8 cellular contexts compared by ENCODE assay signal in genomic region chr22:27879923-27880322, GRCh38. TPM values are rescaled to one million over a fixed set of nuclear protein-coding genes. Genes with fewer than 3 reads are reported as not detected.
DNase-seq lines count a peak whose midpoint lies in the region; ATAC-seq, FAIRE-seq and TF ChIP-seq lines count a peak whose summit lies in the region.

No MANE protein-coding gene starts in this region.

- H3K36me3 ChIP-seq in suprapubic skin: peaks cover 12% of the 10 kb centered on the region

- H3K27me3 ChIP-seq in right cardiac atrium (ENCODE audit: control insufficient read depth, insufficient read depth) (no peaks in the 10 kb centered on the region), suprapubic skin (no peaks in the 10 kb centered on the region)

- H3K9me3 Mint-ChIP-seq in activated B cell treated with CpG ODN at 0.5 μM for 24 hours: no peaks in the 10 kb centered on the region
- no peaks in the 10 kb centered on the region for H3K9me3 Mint-ChIP-seq in stimulated activated naive B cell treated with anti-CD40 and anti-IgM and Interleukin-4, amounts not matched to agents 10 μg/mL and 1 μg/mL and 100 μg/mL, for 72 hours

- H3K4me3 ChIP-seq in right cardiac atrium (ENCODE audit: low read length): no peak overlapping the region
- no peak overlapping the region for H3K4me3 ChIP-seq in suprapubic skin

- CTCF ChIA-PET in activated B cell treated with CpG ODN at 0.5 μM for 24 hours (lab: Charles Lee): interaction anchor here (0.8 to 9.5 kb wide), 4 partner anchors 125 to 284 kb away, joined by 3 to 117 read pairs (median 8); no protein-coding TSS in a partner anchor

- 99% methylated on average over 1 of the region's 1 CpG for WGBS in right cardiac atrium
- 100% methylated on average over 1 of the region's 1 CpG for WGBS in suprapubic skin

- no peak overlapping the region for H3K27ac ChIP-seq in right cardiac atrium (ENCODE audit: low read length)
- H3K27ac ChIP-seq in suprapubic skin: no peak overlapping the region

- no peak for ATAC-seq in activated B cell treated with CpG ODN at 0.5 μM for 24 hours (ENCODE audit: low read depth)
- peak; percentile 46 to 57 for ATAC-seq in right cardiac atrium
- ATAC-seq in stimulated activated naive B cell treated with anti-CD40 and anti-IgM and Interleukin-4, amounts not matched to agents 10 μg/mL and 1 μg/mL and 100 μg/mL, for 72 hours (replicated peaks): peak; percentile 77 to 81
- no peak for ATAC-seq in HG02623 (IDR thresholded peaks at IDR 0.05; ENCODE audit: unreplicated experiment)
- no peak for ATAC-seq in GM18511 (IDR thresholded peaks at IDR 0.05; ENCODE audit: unreplicated experiment)

- H3K27me3 Mint-ChIP-seq in activated B cell treated with CpG ODN at 0.5 μM for 24 hours: no peaks in the 10 kb centered on the region
- no peaks in the 10 kb centered on the region for H3K27me3 Mint-ChIP-seq in stimulated activated naive B cell treated with anti-CD40 and anti-IgM and Interleukin-4, amounts not matched to agents 10 μg/mL and 1 μg/mL and 100 μg/mL, for 72 hours

- H3K4me3 Mint-ChIP-seq in activated B cell treated with CpG ODN at 0.5 μM for 24 hours: no peak overlapping the region
- no peak overlapping the region for H3K4me3 Mint-ChIP-seq in stimulated activated naive B cell treated with anti-CD40 and anti-IgM and Interleukin-4, amounts not matched to agents 10 μg/mL and 1 μg/mL and 100 μg/mL, for 72 hours

- FAIRE-seq in HTR-8/SVneo (lab: Jason Lieb, UNC): no peak

- POLR2A ChIA-PET in activated B cell treated with CpG ODN at 0.5 μM for 24 hours (lab: Charles Lee): no interaction called here

- no peak overlapping the region for H3K27ac Mint-ChIP-seq in activated B cell treated with CpG ODN at 0.5 μM for 24 hours
- H3K27ac Mint-ChIP-seq in stimulated activated naive B cell treated with anti-CD40 and anti-IgM and Interleukin-4, amounts not matched to agents 10 μg/mL and 1 μg/mL and 100 μg/mL, for 72 hours: no peak overlapping the region

- peak; percentile 41 for DNase-seq in DMS114 treated with DMSO at 0.1 percent for 48 hours (lab: John Stamatoyannopoulos, UW; ENCODE audit: unreplicated experiment)
- peak; percentile 29 for DNase-seq in HTR-8/SVneo (ENCODE audit: insufficient read length, low spot score)
- no peak for DNase-seq in activated B cell treated with CpG ODN at 0.5 μM for 24 hours
- no peak for DNase-seq in right cardiac atrium
- no peak for DNase-seq in stimulated activated naive B cell treated with anti-CD40 and anti-IgM and Interleukin-4, amounts not matched to agents 10 μg/mL and 1 μg/mL and 100 μg/mL, for 72 hours
- DNase-seq in suprapubic skin (ENCODE audit: low spot score in 2 of 2): no peak

- H3K4me1 ChIP-seq in right cardiac atrium (ENCODE audit: control insufficient read depth, insufficient read depth, low read length) (peaks cover 6% of the 10 kb centered on the region), suprapubic skin (peaks cover 35% of the 10 kb centered on the region)

- H3K4me1 Mint-ChIP-seq in activated B cell treated with CpG ODN at 0.5 μM for 24 hours: peaks cover 23% of the 10 kb centered on the region
- peaks cover 18 to 35% of the 10 kb centered on the region in 2 donors for H3K4me1 Mint-ChIP-seq in stimulated activated naive B cell treated with anti-CD40 and anti-IgM and Interleukin-4, amounts not matched to agents 10 μg/mL and 1 μg/mL and 100 μg/mL, for 72 hours

- TF ChIP-seq CTCF in activated B cell treated with CpG ODN at 0.5 μM for 24 hours (IDR thresholded peaks at IDR 0.05) (peak; percentile 6), suprapubic skin (IDR thresholded peaks at IDR 0.05) (peak in 1 of 2 donors; percentile 39)

- no peaks in the 10 kb centered on the region for H3K9me3 ChIP-seq in right cardiac atrium (ENCODE audit: control insufficient read depth, low read length)
- no peaks in the 10 kb centered on the region for H3K9me3 ChIP-seq in suprapubic skin

- TF ChIP-seq EP300 in suprapubic skin (IDR thresholded peaks at IDR 0.05): no peak

- peaks cover 33% of the 10 kb centered on the region for H3K36me3 Mint-ChIP-seq in activated B cell treated with CpG ODN at 0.5 μM for 24 hours (ENCODE audit: low read depth)
- H3K36me3 Mint-ChIP-seq in stimulated activated naive B cell treated with anti-CD40 and anti-IgM and Interleukin-4, amounts not matched to agents 10 μg/mL and 1 μg/mL and 100 μg/mL, for 72 hours: peaks cover 21 to 33% of the 10 kb centered on the region in 2 donors

- TF ChIP-seq POLR2A in suprapubic skin (IDR thresholded peaks at IDR 0.05): no peak

- intact Hi-C loops in activated B cell treated with CpG ODN at 0.5 μM for 24 hours (cut with micrococcal nuclease) (loop anchor here (1.0 to 10.0 kb wide), 4 partner anchors 37 to 1123 kb away; partner anchors contain the start of gene PITPNB), right cardiac atrium (cut with DNase I) (loop anchor here (5.0 to 10.0 kb wide), 3 partner anchors 37 to 715 kb away; partner anchors contain the start of gene PITPNB (in 1 of the 4))

RNA-seq across cellular contexts. Expression of gene PITPNB, which starts 39.1 kb away (rescaled TPM):
- total RNA-seq in activated B cell treated with CpG ODN at 0.5 μM for 24 hours (77.1 and 82.5 TPM in 2 replicates), right cardiac atrium (10 to 100 TPM; 77.3 to 92.7 (median 84.1) TPM), suprapubic skin (10 to 100 TPM; 34.7 to 47.6 (median 40.4) TPM)
- polyA plus RNA-seq in right cardiac atrium: 24.5 TPM

Comparison
In these comparisons a context has a peak if more than half of its experiments do, and no peak if none do; other contexts are left out.
1. DNase-seq: peak in DMS114 treated with DMSO at 0.1 percent for 48 hours (single experiment) and HTR-8/SVneo (single experiment); none in activated B cell treated with CpG ODN at 0.5 μM for 24 hours (single experiment), right cardiac atrium (0 of 3), stimulated activated naive B cell treated with anti-CD40 and anti-IgM and Interleukin-4, amounts not matched to agents 10 μg/mL and 1 μg/mL and 100 μg/mL, for 72 hours (single experiment) and suprapubic skin (0 of 2).
2. ATAC-seq: peak in right cardiac atrium (2 of 2) and stimulated activated naive B cell treated with anti-CD40 and anti-IgM and Interleukin-4, amounts not matched to agents 10 μg/mL and 1 μg/mL and 100 μg/mL, for 72 hours (2 of 2); none in activated B cell treated with CpG ODN at 0.5 μM for 24 hours (single experiment), HG02623 (single experiment) and GM18511 (single experiment).